Comparison of ENCODE assay signal across 17 cellular contexts in genomic region chr2:9896216-9896615, GRCh38. TPM values are rescaled to one million over a fixed set of nuclear protein-coding genes. Genes with fewer than 3 reads are reported as not detected.
A peak's percentile ranks its signal among the peaks of the same experiment; 100 is the strongest.
DNase-seq lines count a peak whose midpoint lies in the region; ATAC-seq, FAIRE-seq and TF ChIP-seq lines count a peak whose summit lies in the region.
"Had no signal": no experiment of that assay in that cellular context is flagged by ENCODE, and none has a peak within 500 bp of the region (broad histone marks: within the 10 kb centered on the region; RNA-seq: fewer than 3 reads in every experiment).

No MANE protein-coding gene starts in this region.

- H3K9me3 ChIP-seq in HepG2 (ENCODE audit: low read length) (no peaks in the 10 kb centered on the region), right lobe of liver (no peaks in the 10 kb centered on the region), left ventricle myocardium inferior (replicated peaks) (no peaks in the 10 kb centered on the region)
- H3K9me3 ChIP-seq: adrenal gland, Peyer's patch, stomach had no signal

- H4K20me1 ChIP-seq in HepG2 (ENCODE audit: insufficient read depth, low read length) = no peaks in the 10 kb centered on the region

- H3K36me3 ChIP-seq in HepG2 (replicated peaks in 1 of 2; ENCODE audit: control insufficient read depth in 1 of 2, insufficient read depth in 2 of 2, low read length in 2 of 2) (no peaks in the 10 kb centered on the region; a peak in 2 of 5 replicates), right lobe of liver (no peaks in the 10 kb centered on the region), left ventricle myocardium inferior (no peaks in the 10 kb centered on the region)
- H3K36me3 ChIP-seq: adrenal gland, Peyer's patch had no signal

- no peak overlapping the region for H2AFZ ChIP-seq in HepG2 (ENCODE audit: low read length)

- POLR2A ChIA-PET in HepG2 (lab: Yijun Ruan, JAX) = interaction anchor here (1.6 kb wide), 1 partner anchor 53 kb away, joined by 5 read pairs; the partner anchor contains the start of gene TAF1B

- TF ChIP-seq CTCF in HepG2 (CRISPR knock-in tag; IDR thresholded peaks at IDR 0.05) (no peak), right lobe of liver (IDR thresholded peaks at IDR 0.05) (no peak), endothelial cell (IDR thresholded peaks at IDR 0.05; ENCODE audit: unreplicated experiment) (no peak), neural crest cell (conservative IDR thresholded peaks at IDR 0.05) (no peak), left ventricle myocardium inferior (IDR thresholded peaks at IDR 0.05; ENCODE audit: borderline replicate concordance) (no peak)

- H3K9me3 Mint-ChIP-seq in endothelial cell (ENCODE audit: unreplicated experiment) (no peaks in the 10 kb centered on the region), neural crest cell (no peaks in the 10 kb centered on the region)
- H3K9me3 Mint-ChIP-seq: activated CD4-positive, alpha-beta T cell treated with anti-CD3 and anti-CD28 coated beads, Interleukin-2, amount 10 ng/mL, durations not matched to agents 24 days and 14 days had no signal

- no peak overlapping the region for H3K4me3 ChIP-seq in HepG2 (replicated peaks in 1 of 3; ENCODE audit: insufficient read depth in 1 of 3, low read depth in 2 of 3, low read length in 3 of 3)
- H3K4me3 ChIP-seq in right lobe of liver = no peak overlapping the region
- H3K4me3 ChIP-seq in left ventricle myocardium inferior = no peak overlapping the region
- H3K4me3 ChIP-seq: adrenal gland, Peyer's patch, stomach had no signal

- no peaks in the 10 kb centered on the region for H3K27me3 Mint-ChIP-seq in endothelial cell (ENCODE audit: unreplicated experiment)
- no peaks in the 10 kb centered on the region for H3K27me3 Mint-ChIP-seq in neural crest cell (ENCODE audit: low read depth)
- H3K27me3 Mint-ChIP-seq: activated CD4-positive, alpha-beta T cell treated with anti-CD3 and anti-CD28 coated beads, Interleukin-2, amount 10 ng/mL, durations not matched to agents 24 days and 14 days had no signal

- WGBS in HepG2 (ENCODE audit: low lambda C conversion rate) = 62% methylated on average over 3 of the region's 3 CpGs
- 40% methylated on average over 3 of the region's 3 CpGs for WGBS in right lobe of liver (ENCODE audit: insufficient coverage, low coverage, low lambda C conversion rate, missing lambda C conversion rate)

- H3K4me1 Mint-ChIP-seq in endothelial cell (ENCODE audit: unreplicated experiment) (peaks cover 22% of the 10 kb centered on the region), neural crest cell (peaks cover 39% of the 10 kb centered on the region)

- H3K36me3 Mint-ChIP-seq in endothelial cell (ENCODE audit: low read depth, unreplicated experiment) (no peaks in the 10 kb centered on the region), neural crest cell (ENCODE audit: low read depth) (peaks cover 6% of the 10 kb centered on the region)

- BruUV-seq in HepG2 (replicated peaks; lab: Mats Ljungman, UMichigan) = no TSS peak

- no peak for FAIRE-seq in HepG2 (lab: Jason Lieb, UNC)
- FAIRE-seq: H1 had no signal

- H3K4me3 Mint-ChIP-seq in endothelial cell (ENCODE audit: unreplicated experiment) (no peak overlapping the region), neural crest cell (peak overlapping the region; percentile 71)
- H3K4me3 Mint-ChIP-seq: activated CD4-positive, alpha-beta T cell treated with anti-CD3 and anti-CD28 coated beads, Interleukin-2, amount 10 ng/mL, durations not matched to agents 24 days and 14 days had no signal

- no peak for TF ChIP-seq POLR2A in HepG2 (IDR thresholded peaks at IDR 0.05; ENCODE audit: insufficient read depth in 1 of 2, low read depth in 2 of 2, low read length in 2 of 2)
- no peak for TF ChIP-seq POLR2A in right lobe of liver (IDR thresholded peaks at IDR 0.05)

- DNase-seq in HepG2 (ENCODE audit: low spot score) = peak; percentile 67
- DNase-seq in right lobe of liver = no peak
- DNase-seq in endothelial cell (ENCODE audit: low spot score) = no peak
- peak; percentile 7 for DNase-seq in neural crest cell (ENCODE audit: low read depth, low spot score)
- no peak for DNase-seq in HuH-7.5 (ENCODE audit: low spot score)
- DNase-seq in stimulated activated CD4-positive, alpha-beta T cell treated with anti-CD3 and anti-CD28 coated beads, Interleukin-12 subunit alpha, Interleukin-12 subunit beta, amount 100 ng/mL, for 4 hours = no peak
- no peak for DNase-seq in left ventricle myocardium inferior
- DNase-seq: ACHN; activated CD4-positive, alpha-beta T cell treated with anti-CD3 and anti-CD28 coated beads, Interleukin-2, amount 10 ng/mL, durations not matched to agents 24 days and 14 days; adrenal gland; dorsolateral prefrontal cortex; NCI-H2029; NCI-H69; Peyer's patch; stomach had no signal

- intact Hi-C loops in HepG2 (cut with micrococcal nuclease; ENCODE audit: unreplicated experiment) = loop anchor here (5.0 kb wide), 1 partner anchor 46 kb away; no protein-coding TSS in a partner anchor
- intact Hi-C loops in right lobe of liver (cut with DNase I) = no loop called here
- intact Hi-C loops in left ventricle myocardium inferior (cut with micrococcal nuclease) = no loop called here

- TF ChIP-seq EP300 in HepG2 (IDR thresholded peaks at IDR 0.05; ENCODE audit: low read depth in 2 of 2, low read length in 2 of 2) = no peak
- no peak for TF ChIP-seq EP300 in HepG2 (CRISPR knock-in tag; IDR thresholded peaks at IDR 0.05; ENCODE audit: borderline replicate concordance)

- H3K79me2 ChIP-seq in HepG2 (ENCODE audit: insufficient read depth, low read length) = no peaks in the 10 kb centered on the region

- in situ Hi-C loops in HepG2 (cut with HindIII; ENCODE audit: extremely low pct_ligation_motif_present, low pct_unique_long_range_greater_than_20kb) = no loop called here

- H3K27ac ChIP-seq in HepG2 (ENCODE audit: extremely low read length, insufficient read depth, low read length) (peak overlapping the region; percentile 41), right lobe of liver (peak overlapping the region in 1 of 3 donors; percentile 53), left ventricle myocardium inferior (replicated peaks) (no peak overlapping the region)
- H3K27ac ChIP-seq: Peyer's patch had no signal

- TF ChIP-seq RAD21 in HepG2 (CRISPR knock-in tag; IDR thresholded peaks at IDR 0.05) = no peak

- peak; percentile 66 for ATAC-seq in HepG2
- no peak for ATAC-seq in right lobe of liver
- no peak for ATAC-seq in HG02798 (IDR thresholded peaks at IDR 0.05; ENCODE audit: poor library complexity, unreplicated experiment)

- H3K4me1 ChIP-seq in HepG2 (ENCODE audit: insufficient read depth, low read length) = peaks cover 28% of the 10 kb centered on the region
- H3K4me1 ChIP-seq in right lobe of liver = peaks cover 0 to 5% (median 0%) of the 10 kb centered on the region in 4 donors
- H3K4me1 ChIP-seq in left ventricle myocardium inferior = peaks cover 23% of the 10 kb centered on the region
- H3K4me1 ChIP-seq: Peyer's patch had no signal

- H3K27ac Mint-ChIP-seq in endothelial cell (ENCODE audit: unreplicated experiment) (peak overlapping the region; percentile 22), neural crest cell (ENCODE audit: unreplicated experiment) (peak overlapping the region; percentile 97)
- H3K27ac Mint-ChIP-seq: activated CD4-positive, alpha-beta T cell treated with anti-CD3 and anti-CD28 coated beads, Interleukin-2, amount 10 ng/mL, durations not matched to agents 24 days and 14 days had no signal

- peak overlapping the region; percentile 43; the same call in 1 of the 2 replicates for H3K4me2 ChIP-seq in HepG2 (ENCODE audit: low read depth, low read length)

- H3K9ac ChIP-seq in HepG2 (ENCODE audit: insufficient read depth, low read depth, low read length) = no peak overlapping the region

- CTCF ChIA-PET in HepG2 (lab: Yijun Ruan, JAX; ENCODE audit: low intra/inter-chr PET ratio, low total read pairs) = no interaction called here

- H3K27me3 ChIP-seq in HepG2 (ENCODE audit: control insufficient read depth in 1 of 2, insufficient read depth in 2 of 2, low read length in 2 of 2) (no peaks in the 10 kb centered on the region), right lobe of liver (no peaks in the 10 kb centered on the region), left ventricle myocardium inferior (ENCODE audit: low read depth) (no peaks in the 10 kb centered on the region)
- H3K27me3 ChIP-seq: adrenal gland, dorsolateral prefrontal cortex, Peyer's patch, stomach had no signal

RNA-seq across cellular contexts. Expression of gene TAF1B, which starts 52.9 kb away (rescaled TPM):
- total RNA-seq in HepG2 (2016; rRNA removed; fragmentation: Illumina TruSeq; extraction: Trizol) = 27.7 and 34.0 TPM in 2 replicates
- 6.1 and 6.8 TPM in 2 replicates for total RNA-seq in HepG2 (2016; cell fraction: cytosol; rRNA removed; fragmentation: Illumina TruSeq; extraction: Trizol; ENCODE audit: low read depth)
- total RNA-seq in HepG2 (2016; cell fraction: insoluble cytoplasmic fraction; rRNA removed; fragmentation: Illumina TruSeq; extraction: Trizol) = 26.3 and 35.7 TPM in 2 replicates
- 10.3 and 12.6 TPM in 2 replicates for total RNA-seq in HepG2 (2016; cell fraction: membrane; rRNA removed; fragmentation: Illumina TruSeq; extraction: Trizol)
- total RNA-seq in HepG2 (2016; cell fraction: nucleus; rRNA removed; fragmentation: Illumina TruSeq; extraction: Trizol) = 33.1 and 35.1 TPM in 2 replicates
- 10.7 and 13.3 TPM in 2 replicates for polyA plus RNA-seq in HepG2 (2011; rRNA removed)
- polyA plus RNA-seq in HepG2 (2011; cell fraction: cytosol; rRNA removed) = 4.8 and 6.4 TPM in 2 replicates
- polyA plus RNA-seq in HepG2 (2011; cell fraction: nucleus; rRNA removed) = 6.6 and 9.5 TPM in 2 replicates
- 8.9 and 14.8 TPM in 2 replicates for polyA plus RNA-seq in HepG2 (2012)
- polyA plus RNA-seq in HepG2 (2016; cell fraction: cytosol; fragmentation: Illumina TruSeq; extraction: Trizol; ENCODE audit: low read depth) = 3.0 and 3.3 TPM in 2 replicates
- polyA plus RNA-seq in HepG2 (2016; cell fraction: insoluble cytoplasmic fraction; fragmentation: Illumina TruSeq; extraction: Trizol; ENCODE audit: low read depth) = 30.6 and 33.2 TPM in 2 replicates
- polyA plus RNA-seq in HepG2 (2016; cell fraction: membrane; fragmentation: Illumina TruSeq; extraction: Trizol; ENCODE audit: low read depth) = 4.6 and 6.3 TPM in 2 replicates
- 20.1 and 24.0 TPM in 2 replicates for polyA plus RNA-seq in HepG2 (2016; cell fraction: nucleus; fragmentation: Illumina TruSeq; extraction: Trizol; ENCODE audit: insufficient read depth, low read depth)
- 9.4 and 16.3 TPM in 2 replicates for polyA minus RNA-seq in HepG2 (2011; rRNA and poly(A)+ RNA removed; ENCODE audit: low replicate concordance)
- polyA minus RNA-seq in HepG2 (2011; cell fraction: cytosol; rRNA and poly(A)+ RNA removed) = 14.0 and 16.2 TPM in 2 replicates
- polyA minus RNA-seq in HepG2 (2011; cell fraction: nucleus; rRNA and poly(A)+ RNA removed) = 90.8 and 101 TPM in 2 replicates
- 1 to 10 TPM; 4.8 to 8.1 (median 6.6) TPM for total RNA-seq in right lobe of liver
- total RNA-seq in endothelial cell (ENCODE audit: unreplicated experiment) = 19.5 TPM
- 35.7 and 36.8 TPM in 2 replicates for total RNA-seq in neural crest cell
- 4.2 TPM for total RNA-seq in left ventricle myocardium inferior

RNA-seq across cellular contexts. Expression of gene GRHL1, which starts 55.3 kb away (rescaled TPM):
- total RNA-seq in HepG2 (2016; rRNA removed; fragmentation: Illumina TruSeq; extraction: Trizol) = 10.6 and 12.0 TPM in 2 replicates
- total RNA-seq in HepG2 (2016; cell fraction: cytosol; rRNA removed; fragmentation: Illumina TruSeq; extraction: Trizol; ENCODE audit: low read depth) = 5.6 and 8.3 TPM in 2 replicates
- 10.0 and 12.7 TPM in 2 replicates for total RNA-seq in HepG2 (2016; cell fraction: insoluble cytoplasmic fraction; rRNA removed; fragmentation: Illumina TruSeq; extraction: Trizol)
- 5.3 and 6.5 TPM in 2 replicates for total RNA-seq in HepG2 (2016; cell fraction: membrane; rRNA removed; fragmentation: Illumina TruSeq; extraction: Trizol)
- 19.5 and 21.6 TPM in 2 replicates for total RNA-seq in HepG2 (2016; cell fraction: nucleus; rRNA removed; fragmentation: Illumina TruSeq; extraction: Trizol)
- polyA plus RNA-seq in HepG2 (2011; rRNA removed) = 9.3 and 13.5 TPM in 2 replicates
- polyA plus RNA-seq in HepG2 (2011; cell fraction: cytosol; rRNA removed) = 4.2 and 6.2 TPM in 2 replicates
- polyA plus RNA-seq in HepG2 (2011; cell fraction: nucleus; rRNA removed) = 25.1 and 30.9 TPM in 2 replicates
- 7.4 and 11.8 TPM in 2 replicates for polyA plus RNA-seq in HepG2 (2012)
- 0.66 and 1.2 TPM in 2 replicates for polyA plus RNA-seq in HepG2 (2016; cell fraction: cytosol; fragmentation: Illumina TruSeq; extraction: Trizol; ENCODE audit: low read depth)
- 8.6 and 8.8 TPM in 2 replicates for polyA plus RNA-seq in HepG2 (2016; cell fraction: insoluble cytoplasmic fraction; fragmentation: Illumina TruSeq; extraction: Trizol; ENCODE audit: low read depth)
- polyA plus RNA-seq in HepG2 (2016; cell fraction: membrane; fragmentation: Illumina TruSeq; extraction: Trizol; ENCODE audit: low read depth) = 1.7 and 1.9 TPM in 2 replicates
- polyA plus RNA-seq in HepG2 (2016; cell fraction: nucleus; fragmentation: Illumina TruSeq; extraction: Trizol; ENCODE audit: insufficient read depth, low read depth) = 24.2 and 25.3 TPM in 2 replicates
- 9.4 and 18.5 TPM in 2 replicates for polyA minus RNA-seq in HepG2 (2011; rRNA and poly(A)+ RNA removed; ENCODE audit: low replicate concordance)
- polyA minus RNA-seq in HepG2 (2011; cell fraction: cytosol; rRNA and poly(A)+ RNA removed) = 4.8 and 5.4 TPM in 2 replicates
- 36.2 and 51.6 TPM in 2 replicates for polyA minus RNA-seq in HepG2 (2011; cell fraction: nucleus; rRNA and poly(A)+ RNA removed)
- total RNA-seq in right lobe of liver = 10 to 100 TPM in 1 of 6 experiments, 1 to 10 TPM in 5; 3.5 to 11.2 (median 6.2) TPM
- 1.7 TPM for total RNA-seq in endothelial cell (ENCODE audit: unreplicated experiment)
- 2.0 and 3.4 TPM in 2 replicates for total RNA-seq in neural crest cell
- 0.69 TPM for total RNA-seq in left ventricle myocardium inferior

Comparison
In these comparisons a context has a peak if more than half of its experiments do, and no peak if none do; other contexts are left out.
1. DNase-seq: peak in HepG2 (single experiment) and neural crest cell (single experiment); none in right lobe of liver (0 of 3), endothelial cell (single experiment), HuH-7.5 (single experiment), stimulated activated CD4-positive, alpha-beta T cell treated with anti-CD3 and anti-CD28 coated beads, Interleukin-12 subunit alpha, Interleukin-12 subunit beta, amount 100 ng/mL, for 4 hours (single experiment) and left ventricle myocardium inferior (single experiment).